Comparison of ENCODE assay signal across 21 cellular contexts in genomic region chr12:69545081-69545480, GRCh38.
"Had no signal": no experiment of that assay in that cellular context is flagged by ENCODE, and none has a peak within 500 bp of the region (broad histone marks: within the 10 kb centered on the region; RNA-seq: fewer than 3 reads in every experiment).

No MANE protein-coding gene starts in this region.

- H3K4me3 ChIP-seq: coronary artery, lower lobe of right lung, prostate gland, right atrium auricular region, stomach, thyroid gland, vagina had no signal

- DNase-seq: dermis blood vessel endothelial cell; effector memory CD4-positive, alpha-beta T cell; left ventricle myocardium superior; lower lobe of right lung; naive thymus-derived CD8-positive, alpha-beta T cell; nephron progenitor cell; nucleus accumbens; stimulated activated CD4-positive, alpha-beta T cell treated with anti-CD3 and anti-CD28 coated beads, Interleukin-2, amount 100 ng/mL, for 24 hours; stimulated activated CD4-positive, alpha-beta T cell treated with anti-CD3 and anti-CD28 coated beads, Interleukin-4, amount 100 ng/mL, for 24 hours; stimulated activated naive CD4-positive, alpha-beta T cell treated with Interleukin-2 at 50 U/mL for 16 hours; stomach; thyroid gland; trophoblast cell had no signal

- H3K27me3 ChIP-seq: right atrium auricular region, stomach, thyroid gland, vagina had no signal

- H3K27ac ChIP-seq: coronary artery, lower lobe of right lung, prostate gland, right atrium auricular region, stomach, thyroid gland, vagina had no signal

- H3K9me3 ChIP-seq: prostate gland, thyroid gland, vagina had no signal

- H3K4me1 ChIP-seq: lower lobe of right lung, prostate gland, right atrium auricular region, stomach, thyroid gland, vagina had no signal

- FAIRE-seq: frontal cortex, keratinocyte had no signal

- H3K36me3 ChIP-seq: lower lobe of right lung, prostate gland, right atrium auricular region, thyroid gland, vagina had no signal

- ATAC-seq: left ventricle myocardium superior; lower lobe of right lung; naive thymus-derived CD8-positive, alpha-beta T cell; sciatic nerve; stimulated activated effector memory CD8-positive, alpha-beta T cell treated with anti-CD3 and anti-CD28 coated beads, Interleukin-12 subunit alpha, Interleukin-12 subunit beta, amount 100 ng/mL, for 72 hours had no signal
